In the genomic region with DNA sequence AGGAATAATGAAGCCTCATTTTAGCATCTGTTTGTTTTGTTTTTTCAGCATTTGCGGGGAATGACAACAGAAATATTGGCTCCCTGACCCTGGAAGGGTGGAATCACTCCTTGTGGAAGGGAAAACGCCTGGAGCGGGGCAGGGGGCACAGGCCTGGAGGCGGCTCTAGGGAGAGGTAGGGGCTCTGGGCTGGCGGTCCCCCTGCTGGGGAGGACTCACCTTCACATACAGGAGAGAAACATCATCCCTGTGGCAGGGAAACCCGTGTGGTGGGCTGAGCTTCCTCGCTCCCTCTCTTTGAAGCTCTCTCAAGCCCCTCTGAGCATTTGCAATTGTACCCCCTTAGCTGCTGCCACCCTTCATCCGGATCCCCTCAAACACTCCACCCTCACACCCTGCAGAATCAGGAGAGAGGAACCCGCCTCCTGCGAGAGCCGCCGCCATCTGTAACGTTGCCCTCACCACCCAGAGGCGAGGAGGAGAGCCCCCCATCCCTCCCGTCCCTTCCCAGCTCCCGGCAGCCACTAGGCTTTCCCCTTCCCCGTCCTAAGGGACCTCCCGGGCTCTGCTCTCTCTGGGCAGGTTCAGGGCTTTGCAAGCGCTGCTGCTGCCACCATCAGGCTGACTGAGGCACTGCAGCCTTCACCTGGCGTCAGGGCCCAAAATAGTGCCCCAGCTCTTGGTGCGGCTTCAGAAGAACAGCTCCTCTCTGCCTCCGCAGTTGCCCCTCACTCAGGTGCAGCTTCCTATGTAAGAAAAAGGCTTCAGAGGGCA, we compare ENCODE assay signal across 8 cellular contexts. TPM values are rescaled to one million over a fixed set of nuclear protein-coding genes. Genes with fewer than 3 reads are reported as not detected.
DNase-seq lines count a peak whose midpoint lies in the region; ATAC-seq and TF ChIP-seq lines count a peak whose summit lies in the region.

No MANE protein-coding gene starts in this region.

- intact Hi-C loops in lower leg skin (cut with DNase I; ENCODE audit: low total_unique reads): loop anchor here (10.0 kb wide), 1 partner anchor 275 kb away; no protein-coding TSS in a partner anchor

- TF ChIP-seq POLR2A in GM18505 (IDR thresholded peaks at IDR 0.05; ENCODE audit: borderline replicate concordance, extremely low read depth, insufficient read depth, insufficient read length): no peak
- no peak for TF ChIP-seq POLR2A in lower leg skin (IDR thresholded peaks at IDR 0.05)

- in situ Hi-C loops in ACHN (cut with HindIII; ENCODE audit: low pct_ligation_motif_present, low pct_unique_long_range_greater_than_20kb, low sequenced_read_pairs): no loop called here

- ATAC-seq in GM18505 (IDR thresholded peaks at IDR 0.05; ENCODE audit: unreplicated experiment) (peak; percentile 74), HG03095 (IDR thresholded peaks at IDR 0.05; ENCODE audit: unreplicated experiment) (peak; percentile 85)

- DNase-seq in ACHN: peak; percentile 83
- DNase-seq in NCI-H226: peak; percentile 68
- DNase-seq in activated CD4-positive, alpha-beta T cell treated with anti-CD3 and anti-CD28 coated beads for 48 hours: peak; percentile 72
- peak; percentile 71 for DNase-seq in dermis blood vessel endothelial cell
- peak; percentile 48 to 90 for DNase-seq in lower leg skin (ENCODE audit: low spot score in 2 of 2)
- DNase-seq in stimulated activated CD4-positive, alpha-beta T cell treated with anti-CD3 and anti-CD28 coated beads, TNF-alpha, amount 100 ng/mL, for 4 hours (ENCODE audit: low read depth in 3 of 3): peak; percentile 2 to 10 (median 6)

- TF ChIP-seq CTCF in lower leg skin (IDR thresholded peaks at IDR 0.05): no peak

- no peak overlapping the region for H3K4me3 ChIP-seq in lower leg skin (ENCODE audit: low read depth, poor library complexity, severe bottlenecking)

- 25% methylated on average over 22 of the region's 22 CpGs for whole genome bisulfite sequencing in lower leg skin, 2 donors

RNA-seq across cellular contexts. Expression of gene KIRREL3, which starts 10.4 kb away (rescaled TPM):
- total RNA-seq in dermis blood vessel endothelial cell: not detected in 2 replicates
- under 1 TPM in 1 of 4 donors, not detected in 3; 0.13 TPM for total RNA-seq in lower leg skin

Comparison
In these comparisons a context has a peak if more than half of its experiments do, and no peak if none do; other contexts are left out.
1. DNase-seq: peak in every context shown above with its lines; median percentile 83 in ACHN; 72 in activated CD4-positive, alpha-beta T cell treated with anti-CD3 and anti-CD28 coated beads for 48 hours; 71 in dermis blood vessel endothelial cell; 69 in lower leg skin; 68 in NCI-H226; 6 in stimulated activated CD4-positive, alpha-beta T cell treated with anti-CD3 and anti-CD28 coated beads, TNF-alpha, amount 100 ng/mL, for 4 hours.